ENCODE assay signal across 8 cellular contexts in genomic region chr4:52659722-52660261, GRCh38. TPM values are rescaled to one million over a fixed set of nuclear protein-coding genes. Genes with fewer than 3 reads are reported as not detected.
DNase-seq lines count a peak whose midpoint lies in the region; ATAC-seq and TF ChIP-seq lines count a peak whose summit lies in the region.

No MANE protein-coding gene starts in this region.

- peaks cover 0 to 1% of the 10 kb centered on the region in 2 donors for H3K4me1 ChIP-seq in aorta (ENCODE audit: control insufficient read depth in 1 of 2, insufficient read depth in 2 of 2, low read length in 2 of 2)

- H3K4me1 Mint-ChIP-seq in activated naive CD4-positive, alpha-beta T cell treated with anti-CD3 and anti-CD28 coated beads, Interleukin-2, amount 10 ng/mL, durations not matched to agents 7 days and 5 days, result peaks cover 17% of the 10 kb centered on the region
- peaks cover 20 to 36% of the 10 kb centered on the region in 2 donors for H3K4me1 Mint-ChIP-seq in natural killer cell

- CTCF ChIA-PET in activated naive CD4-positive, alpha-beta T cell treated with anti-CD3 and anti-CD28 coated beads, Interleukin-2, amount 10 ng/mL, durations not matched to agents 7 days and 5 days (lab: Charles Lee), result no interaction called here

- no peak for DNase-seq in LNCaP clone FGC (ENCODE audit: low read depth)
- peak; percentile 31 for DNase-seq in activated naive CD4-positive, alpha-beta T cell treated with anti-CD3 and anti-CD28 coated beads, Interleukin-2, amount 10 ng/mL, durations not matched to agents 7 days and 5 days
- peak; percentile 29 for DNase-seq in foreskin melanocyte
- DNase-seq in natural killer cell, result peak; percentile 22
- DNase-seq in aorta, result peak; percentile 78 to 92
- DNase-seq in NCI-H2081 treated with DMSO at 0.1 percent for 48 hours (lab: John Stamatoyannopoulos, UW), result no peak

- peak overlapping the region; percentile 25 for H3K27ac Mint-ChIP-seq in activated naive CD4-positive, alpha-beta T cell treated with anti-CD3 and anti-CD28 coated beads, Interleukin-2, amount 10 ng/mL, durations not matched to agents 7 days and 5 days
- peak overlapping the region; percentile 38 to 71 for H3K27ac Mint-ChIP-seq in natural killer cell

- peak overlapping the region; percentile 69 for H3K4me3 ChIP-seq in GM08714 (ENCODE audit: low read length)
- H3K4me3 ChIP-seq in LNCaP clone FGC (ENCODE audit: low read depth, low read length), result peak overlapping the region; percentile 68
- peak overlapping the region; percentile 91 to 92 for H3K4me3 ChIP-seq in aorta (ENCODE audit: low read length in 2 of 2)

- peak overlapping the region; percentile 74 to 88 for H3K27ac ChIP-seq in aorta (ENCODE audit: low read depth in 1 of 2, low read length in 2 of 2)

- peak overlapping the region; percentile 83 for H3K4me3 Mint-ChIP-seq in activated naive CD4-positive, alpha-beta T cell treated with anti-CD3 and anti-CD28 coated beads, Interleukin-2, amount 10 ng/mL, durations not matched to agents 7 days and 5 days
- H3K4me3 Mint-ChIP-seq in natural killer cell, result peak overlapping the region; percentile 88

- no peaks in the 10 kb centered on the region for H3K9me3 ChIP-seq in aorta (ENCODE audit: control insufficient read depth, low read length)

- no peak for TF ChIP-seq CTCF in LNCaP clone FGC (IDR thresholded peaks at IDR 0.05; ENCODE audit: control insufficient read depth, extremely low read depth, insufficient read depth)
- TF ChIP-seq CTCF in natural killer cell (IDR thresholded peaks at IDR 0.05), result no peak

- peaks cover 13% of the 10 kb centered on the region for H3K36me3 Mint-ChIP-seq in activated naive CD4-positive, alpha-beta T cell treated with anti-CD3 and anti-CD28 coated beads, Interleukin-2, amount 10 ng/mL, durations not matched to agents 7 days and 5 days
- no peaks in the 10 kb centered on the region for H3K36me3 Mint-ChIP-seq in natural killer cell

- 0 to 1% methylated on average over 39 to 45 of the region's 45 CpGs for WGBS in aorta, 2 donors

- intact Hi-C loops in natural killer cell (cut with micrococcal nuclease) (loop anchor here (5.0 to 10.0 kb wide), 3 partner anchors 63 to 765 kb away; no protein-coding TSS in a partner anchor), aorta (cut with DNase I) (loop anchor here (5.0 to 10.0 kb wide), 7 partner anchors 53 to 325 kb away; partner anchors contain the start of gene RASL11B (in 1 of the 2))

- no peaks in the 10 kb centered on the region for H3K27me3 ChIP-seq in aorta (ENCODE audit: control insufficient read depth in 1 of 2, insufficient read depth in 2 of 2, low read length in 1 of 2)

- no peaks in the 10 kb centered on the region for H3K36me3 ChIP-seq in aorta (ENCODE audit: control insufficient read depth in 1 of 2, insufficient read depth in 2 of 2, low read length in 1 of 2)

- H3K9me3 Mint-ChIP-seq in activated naive CD4-positive, alpha-beta T cell treated with anti-CD3 and anti-CD28 coated beads, Interleukin-2, amount 10 ng/mL, durations not matched to agents 7 days and 5 days, result peaks cover 2% of the 10 kb centered on the region
- H3K9me3 Mint-ChIP-seq in natural killer cell, result no peaks in the 10 kb centered on the region

- peak; percentile 30 for ATAC-seq in GM21825 (IDR thresholded peaks at IDR 0.05; ENCODE audit: unreplicated experiment)
- peak; percentile 14 to 32 (median 22) for ATAC-seq in natural killer cell
- peak; percentile 68 for ATAC-seq in aorta (ENCODE audit: low FRiP score)

- H3K27me3 Mint-ChIP-seq in activated naive CD4-positive, alpha-beta T cell treated with anti-CD3 and anti-CD28 coated beads, Interleukin-2, amount 10 ng/mL, durations not matched to agents 7 days and 5 days, result peaks cover 50% of the 10 kb centered on the region
- no peaks in the 10 kb centered on the region for H3K27me3 Mint-ChIP-seq in natural killer cell (ENCODE audit: low read depth in 2 of 2)

RNA-seq across cellular contexts. Expression of gene USP46, which starts 0.7 kb away (rescaled TPM):
- total RNA-seq in natural killer cell (10 to 100 TPM in 2 of 3 donors, 1 to 10 TPM in 1; 7.8 to 11.7 (median 10.3) TPM), aorta (10 to 100 TPM; 23.7 to 24.1 TPM)
- polyA plus RNA-seq in aorta, result 1 to 10 TPM; 4.8 to 5.4 TPM

Comparison
In these comparisons a context has a peak if more than half of its experiments do, and no peak if none do; other contexts are left out.
1. DNase-seq: peak in activated naive CD4-positive, alpha-beta T cell treated with anti-CD3 and anti-CD28 coated beads, Interleukin-2, amount 10 ng/mL, durations not matched to agents 7 days and 5 days (single experiment), foreskin melanocyte (single experiment), natural killer cell (single experiment) and aorta (2 of 2); none in LNCaP clone FGC (single experiment) and NCI-H2081 treated with DMSO at 0.1 percent for 48 hours (single experiment).
2. Peak in every context shown above with its lines, with median percentiles within 50 percentile points of each other: H3K4me3 ChIP-seq and ATAC-seq.